9 cellular contexts compared by ENCODE assay signal in the genomic region with DNA sequence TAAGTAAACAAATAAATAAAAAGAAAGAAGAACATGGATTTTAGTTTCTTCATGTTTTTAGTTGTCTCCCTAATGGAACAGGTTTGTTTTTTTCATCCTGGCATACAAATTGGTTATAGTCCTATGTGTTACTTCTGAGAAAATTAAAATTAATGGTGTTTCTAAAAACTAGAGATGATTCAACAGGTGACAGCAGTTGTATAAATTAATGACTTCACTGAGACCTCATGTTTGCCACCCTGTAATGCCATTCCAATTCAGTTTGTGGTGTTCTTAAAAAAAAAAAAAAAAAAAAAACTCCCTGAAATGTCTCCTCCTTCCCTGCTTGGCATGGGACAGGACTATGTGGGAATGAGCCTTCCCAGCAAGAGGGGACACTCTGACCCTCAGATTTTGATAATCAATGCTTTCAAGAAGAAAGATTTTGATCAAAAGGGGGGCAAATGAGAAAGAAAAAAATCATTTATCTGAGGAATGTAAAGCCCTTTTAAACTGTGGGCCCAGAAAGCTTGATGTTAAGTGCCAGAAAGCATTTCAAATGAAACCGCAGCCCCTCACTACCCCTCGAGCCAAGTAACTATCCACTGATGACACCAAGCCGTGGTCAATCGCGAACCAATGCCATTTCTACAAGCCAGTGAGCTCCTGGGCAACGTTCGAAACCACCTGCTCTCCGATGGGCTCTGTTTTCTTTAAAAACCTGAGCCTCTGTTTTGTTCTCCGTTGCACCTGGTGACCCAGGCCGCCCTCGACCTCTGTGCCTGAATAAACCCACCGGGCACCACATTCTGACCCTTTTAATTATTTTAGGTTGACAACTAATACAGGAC. TPM values are rescaled to one million over a fixed set of nuclear protein-coding genes. Genes with fewer than 3 reads are reported as not detected.
DNase-seq lines count a peak whose midpoint lies in the region; ATAC-seq, FAIRE-seq and TF ChIP-seq lines count a peak whose summit lies in the region.
"Had no signal": no experiment of that assay in that cellular context is flagged by ENCODE, and none has a peak within 500 bp of the region (broad histone marks: within the 10 kb centered on the region; RNA-seq: fewer than 3 reads in every experiment).

No MANE protein-coding gene starts in this region.

- H3K27ac Mint-ChIP-seq in activated T-cell treated with anti-CD3 and anti-CD28 coated beads, Interleukin-2, amount 50 U/mL, for 24 hours = peak overlapping the region; percentile 70
- peak overlapping the region; percentile 35 for H3K27ac Mint-ChIP-seq in activated naive CD8-positive, alpha-beta T cell treated with anti-CD3 and anti-CD28 coated beads for 36 hours

- intact Hi-C loops in kidney (cut with DNase I) = no loop called here

- peaks cover 4 to 11% of the 10 kb centered on the region in 2 donors for H3K4me1 ChIP-seq in kidney (ENCODE audit: control insufficient read depth in 1 of 2, insufficient read depth in 1 of 2, low read depth in 1 of 2, low read length in 2 of 2)
- H3K4me1 ChIP-seq in thymus (ENCODE audit: control insufficient read depth, insufficient read depth, low read length) = peaks cover 10% of the 10 kb centered on the region

- no peak for TF ChIP-seq CTCF in kidney (IDR thresholded peaks at IDR 0.05; ENCODE audit: borderline replicate concordance, extremely low read depth, insufficient read depth)

- H3K27me3 Mint-ChIP-seq in activated T-cell treated with anti-CD3 and anti-CD28 coated beads, Interleukin-2, amount 50 U/mL, for 24 hours = no peaks in the 10 kb centered on the region
- peaks cover 4% of the 10 kb centered on the region for H3K27me3 Mint-ChIP-seq in activated naive CD8-positive, alpha-beta T cell treated with anti-CD3 and anti-CD28 coated beads for 36 hours

- H3K4me3 ChIP-seq in kidney (ENCODE audit: low read length in 2 of 2) (peak overlapping the region; percentile 76 to 81), thymus (ENCODE audit: low read length) (peak overlapping the region; percentile 82)

- H3K9ac ChIP-seq in kidney (ENCODE audit: low read length in 2 of 2) = peak overlapping the region; percentile 44 to 55

- DNase-seq in activated T-cell treated with anti-CD3 and anti-CD28 coated beads, Interleukin-2, amount 50 U/mL, for 24 hours = no peak
- DNase-seq in activated T-cell treated with anti-CD3 and anti-CD28 coated beads, Interleukin-2, amount 50 U/mL, for 1 hour = no peak
- DNase-seq in activated naive CD8-positive, alpha-beta T cell treated with anti-CD3 and anti-CD28 coated beads for 36 hours = no peak
- DNase-seq in kidney (no peak), SKM-1 treated with dmso at 0.1 percent for 144 hours (lab: John Stamatoyannopoulos, UW; ENCODE audit: unreplicated experiment) (no peak)

- H3K36me3 ChIP-seq in kidney (ENCODE audit: control insufficient read depth in 1 of 2, insufficient read depth in 2 of 2, low read length in 2 of 2) = no peaks in the 10 kb centered on the region
- H3K36me3 ChIP-seq in thymus (ENCODE audit: control insufficient read depth, insufficient read depth) = no peaks in the 10 kb centered on the region

- no peak for FAIRE-seq in kidney (lab: Jason Lieb, UNC)
- FAIRE-seq: G401.6 had no signal

- H3K9me3 ChIP-seq in kidney (ENCODE audit: control insufficient read depth in 1 of 2, low read length in 2 of 2) = no peaks in the 10 kb centered on the region
- H3K9me3 ChIP-seq in thymus (ENCODE audit: control insufficient read depth) = no peaks in the 10 kb centered on the region

- H3K36me3 Mint-ChIP-seq in activated T-cell treated with anti-CD3 and anti-CD28 coated beads, Interleukin-2, amount 50 U/mL, for 24 hours (ENCODE audit: low read depth) = peaks cover 14% of the 10 kb centered on the region
- H3K36me3 Mint-ChIP-seq in activated naive CD8-positive, alpha-beta T cell treated with anti-CD3 and anti-CD28 coated beads for 36 hours = no peaks in the 10 kb centered on the region

- H3K4me3 Mint-ChIP-seq in activated T-cell treated with anti-CD3 and anti-CD28 coated beads, Interleukin-2, amount 50 U/mL, for 24 hours = peak overlapping the region; percentile 86
- H3K4me3 Mint-ChIP-seq in activated naive CD8-positive, alpha-beta T cell treated with anti-CD3 and anti-CD28 coated beads for 36 hours = peak overlapping the region; percentile 87

- ATAC-seq in GM18520 (IDR thresholded peaks at IDR 0.05; ENCODE audit: unreplicated experiment) = no peak
- no peak for ATAC-seq in HG03460 (IDR thresholded peaks at IDR 0.05; ENCODE audit: unreplicated experiment)

- H3K27ac ChIP-seq in kidney (ENCODE audit: low read depth in 2 of 2, low read length in 2 of 2) (no peak overlapping the region), thymus (ENCODE audit: low read depth) (no peak overlapping the region)

- H3K27me3 ChIP-seq in thymus (ENCODE audit: control insufficient read depth, insufficient read depth) = peaks cover 23% of the 10 kb centered on the region

- peaks cover 19% of the 10 kb centered on the region for H3K4me1 Mint-ChIP-seq in activated T-cell treated with anti-CD3 and anti-CD28 coated beads, Interleukin-2, amount 50 U/mL, for 24 hours (ENCODE audit: low read depth)
- peaks cover 10% of the 10 kb centered on the region for H3K4me1 Mint-ChIP-seq in activated naive CD8-positive, alpha-beta T cell treated with anti-CD3 and anti-CD28 coated beads for 36 hours

- H3K9me3 Mint-ChIP-seq in activated T-cell treated with anti-CD3 and anti-CD28 coated beads, Interleukin-2, amount 50 U/mL, for 24 hours = no peaks in the 10 kb centered on the region
- no peaks in the 10 kb centered on the region for H3K9me3 Mint-ChIP-seq in activated naive CD8-positive, alpha-beta T cell treated with anti-CD3 and anti-CD28 coated beads for 36 hours

- WGBS in thymus = 8% methylated on average over 12 of the region's 12 CpGs

RNA-seq across cellular contexts. Expression of a gene that starts 0.9 kb away (rescaled TPM):
- 1 to 10 TPM; 3.6 to 4.2 TPM for total RNA-seq in activated naive CD8-positive, alpha-beta T cell treated with anti-CD3 and anti-CD28 coated beads for 36 hours
- 44.5 TPM for total RNA-seq in kidney
- polyA plus RNA-seq in kidney (ENCODE audit: insufficient read depth, low read depth, low replicate concordance) = 18.9 TPM
- 16.8 TPM for polyA plus RNA-seq in thymus

RNA-seq across cellular contexts. Expression of a gene that starts 1.1 kb away (rescaled TPM):
- under 1 TPM; 0.66 to 0.76 TPM for total RNA-seq in activated naive CD8-positive, alpha-beta T cell treated with anti-CD3 and anti-CD28 coated beads for 36 hours
- 21.8 TPM for total RNA-seq in kidney
- 19.1 TPM for polyA plus RNA-seq in kidney (ENCODE audit: insufficient read depth, low read depth, low replicate concordance)
- polyA plus RNA-seq in thymus = 8.4 TPM

RNA-seq across cellular contexts. Expression of a gene that starts 19.1 kb away (rescaled TPM):
- not detected for total RNA-seq in activated naive CD8-positive, alpha-beta T cell treated with anti-CD3 and anti-CD28 coated beads for 36 hours
- total RNA-seq in kidney = 5.2 TPM
- polyA plus RNA-seq in kidney (ENCODE audit: insufficient read depth, low read depth, low replicate concordance) (5.0 TPM), thymus (3.8 TPM)

RNA-seq across cellular contexts. Expression of a gene that starts 37.1 kb away (rescaled TPM):
- total RNA-seq in activated naive CD8-positive, alpha-beta T cell treated with anti-CD3 and anti-CD28 coated beads for 36 hours = 10 to 100 TPM; 74.1 to 74.6 TPM
- total RNA-seq in kidney = 49.5 TPM
- polyA plus RNA-seq in kidney (ENCODE audit: insufficient read depth, low read depth, low replicate concordance) = 32.7 TPM
- polyA plus RNA-seq in thymus = 77.6 TPM

Comparison
In these comparisons a context has a peak if more than half of its experiments do, and no peak if none do; other contexts are left out.
1. RNA of a gene that starts 1.1 kb away (total RNA-seq): 21.8 TPM in kidney (single experiment); 0.66 to 0.76 TPM in activated naive CD8-positive, alpha-beta T cell treated with anti-CD3 and anti-CD28 coated beads for 36 hours; every median in the first group is over 10 times any median in the second.